Comparison of ENCODE assay signal across 21 cellular contexts in genomic region chr16:765488-765865, GRCh38. TPM values are rescaled to one million over a fixed set of nuclear protein-coding genes. Genes with fewer than 3 reads are reported as not detected.
A peak's percentile ranks its signal among the peaks of the same experiment; 100 is the strongest.
DNase-seq lines count a peak whose midpoint lies in the region; ATAC-seq, FAIRE-seq and TF ChIP-seq lines count a peak whose summit lies in the region.
"Had no signal": no experiment of that assay in that cellular context is flagged by ENCODE, and none has a peak within 500 bp of the region (broad histone marks: within the 10 kb centered on the region; RNA-seq: fewer than 3 reads in every experiment).

No MANE protein-coding gene starts in this region.

- no peaks in the 10 kb centered on the region for H3K9me3 ChIP-seq in K562 (replicated peaks; ENCODE audit: control insufficient read depth, insufficient read depth, low read depth, low read length)
- no peaks in the 10 kb centered on the region for H3K9me3 ChIP-seq in kidney (ENCODE audit: control insufficient read depth in 1 of 2, low read length in 2 of 2)
- H3K9me3 ChIP-seq in spleen, result no peaks in the 10 kb centered on the region
- H3K9me3 ChIP-seq: BE2C had no signal

- POLR2A ChIA-PET in K562 (lab: Yijun Ruan, JAX), result interaction anchor here (1.0 to 1.5 kb wide), 2 partner anchors 23 to 25 kb away, joined by 3 to 4 read pairs; partner anchors contain the start of gene CIAO3

- no peak for FAIRE-seq in K562 (lab: Jason Lieb, UNC)
- FAIRE-seq in kidney (lab: Jason Lieb, UNC), result no peak
- FAIRE-seq in GM19239 (lab: Jason Lieb, UNC), result no peak
- FAIRE-seq: A204.1, G401.6, GM12891, H54, HTR-8/SVneo had no signal

- H3K4me3 ChIP-seq in K562 (no peak overlapping the region), kidney (ENCODE audit: low read length in 2 of 2) (no peak overlapping the region), spleen (no peak overlapping the region)
- H3K4me3 ChIP-seq: GM23248 had no signal

- CTCF ChIA-PET in K562 (lab: Yijun Ruan, JAX; ENCODE audit: low intra/inter-chr PET ratio), result no interaction called here

- H3K4me1 ChIP-seq in K562 (replicated peaks in 1 of 2; ENCODE audit: control insufficient read depth in 2 of 2, insufficient read depth in 2 of 2, low read length in 2 of 2) (peaks cover 0 to 84% of the 10 kb centered on the region in 2 experiments; a peak in 2 of 5 replicates), kidney (ENCODE audit: control insufficient read depth in 1 of 2, insufficient read depth in 1 of 2, low read depth in 1 of 2, low read length in 2 of 2) (no peaks in the 10 kb centered on the region), spleen (no peaks in the 10 kb centered on the region)
- H3K4me1 ChIP-seq: BE2C had no signal

- peaks cover 0 to 6% of the 10 kb centered on the region in 2 experiments; a peak in 1 of 5 replicates for H3K27me3 ChIP-seq in K562 (ENCODE audit: control insufficient read depth in 2 of 2, insufficient read depth in 2 of 2, low read length in 2 of 2)
- peaks cover 0 to 85% (median 18%) of the 10 kb centered on the region in 7 donors for H3K27me3 ChIP-seq in spleen (replicated peaks in 1 of 7)
- H3K27me3 ChIP-seq: BE2C had no signal

- ATAC-seq in K562, result no peak

- no peak for TF ChIP-seq RAD21 in K562 (CRISPR knock-in tag; conservative IDR thresholded peaks at IDR 0.05 in 1 of 2, IDR thresholded peaks at IDR 0.05 in 1 of 2)

- no peaks in the 10 kb centered on the region for H3K79me2 ChIP-seq in K562 (ENCODE audit: control insufficient read depth, insufficient read depth, low read length)

- H3K4me2 ChIP-seq in K562 (ENCODE audit: insufficient read depth, low read length), result no peak overlapping the region

- in situ Hi-C loops in K562 (cut with MboI), result no loop called here

- H4K20me1 ChIP-seq in K562 (replicated peaks; ENCODE audit: control insufficient read depth, insufficient read depth, low read length), result 0 out of 2 replicates have a peak, but pooled peaks cover 3% of the 10 kb centered on the region

- 66% methylated on average over 23 of the region's 29 CpGs for WGBS in K562 (ENCODE audit: insufficient coverage, low coverage, missing lambda C conversion rate)
- WGBS in spleen, 5 donors, result 90 to 98% (median 91%) methylated on average over 20 to 29 of the region's 29 CpGs

- H3K36me3 ChIP-seq in K562 (ENCODE audit: control insufficient read depth, insufficient read depth, low read length) (no peaks in the 10 kb centered on the region), kidney (ENCODE audit: control insufficient read depth in 1 of 2, insufficient read depth in 2 of 2, low read length in 2 of 2) (no peaks in the 10 kb centered on the region), spleen (no peaks in the 10 kb centered on the region)
- H3K36me3 ChIP-seq: BE2C had no signal

- no peak for TF ChIP-seq POLR2A in K562 (conservative IDR thresholded peaks at IDR 0.05)
- no peak for TF ChIP-seq POLR2A in spleen (IDR thresholded peaks at IDR 0.05)

- H3K9ac ChIP-seq in K562 (ENCODE audit: insufficient read depth in 1 of 2, low read depth in 2 of 2, low read length in 2 of 2) (no peak overlapping the region), kidney (ENCODE audit: low read length in 2 of 2) (no peak overlapping the region)
- H3K9ac ChIP-seq: GM23248 had no signal

- intact Hi-C loops in K562 (cut with micrococcal nuclease) (no loop called here), kidney (cut with DNase I) (no loop called here), spleen (cut with DNase I; ENCODE audit: low total_unique reads) (no loop called here)

- H3K9me1 ChIP-seq in K562 (ENCODE audit: control insufficient read depth, insufficient read depth, low read length), result no peaks in the 10 kb centered on the region

- TF ChIP-seq CTCF in K562 (IDR thresholded peaks at IDR 0.05 in 2 of 3, conservative IDR thresholded peaks at IDR 0.05 in 1 of 3; ENCODE audit: insufficient read depth in 2 of 3, low read depth in 1 of 3, low read length in 3 of 3), result no peak
- no peak for TF ChIP-seq CTCF in kidney (IDR thresholded peaks at IDR 0.05; ENCODE audit: borderline replicate concordance, extremely low read depth, insufficient read depth)
- no peak for TF ChIP-seq CTCF in spleen (IDR thresholded peaks at IDR 0.05 in 8 of 11, conservative IDR thresholded peaks at IDR 0.05 in 3 of 11)

- no TSS peak for BruUV-seq in K562 (replicated peaks; lab: Mats Ljungman, UMichigan)

- DNase-seq in K562 (ENCODE audit: extremely low read depth in 1 of 4, low spot score in 3 of 4) (no peak), kidney (peak; percentile 70), spleen (peak; percentile 73), HuH-7.5 (ENCODE audit: low spot score) (no peak), GM19239 (ENCODE audit: insufficient read length, low spot score) (no peak)
- DNase-seq in activated naive CD4-positive, alpha-beta T cell (lab: John Stamatoyannopoulos, UW), result no peak
- DNase-seq: ACHN; C1 segment of cervical spinal cord; CD4-positive, CD25-positive, alpha-beta regulatory T cell; CD8-positive, alpha-beta memory T cell; COR-L47; DMS 273 treated with DMSO at 0.1 percent for 48 hours; HCEC 1CT; HFFc6 had no signal

- H3K27ac ChIP-seq in K562 (ENCODE audit: extremely low read depth, low read depth, low read length), result no peak overlapping the region
- no peak overlapping the region for H3K27ac ChIP-seq in kidney (ENCODE audit: low read depth in 2 of 2, low read length in 2 of 2)
- H3K27ac ChIP-seq in spleen, result no peak overlapping the region
- H3K27ac ChIP-seq: GM23248 had no signal

- H2AFZ ChIP-seq in K562 (ENCODE audit: low read depth, low read length), result no peak overlapping the region
- H2AFZ ChIP-seq: GM23248 had no signal

- no peak for TF ChIP-seq EP300 in K562 (IDR thresholded peaks at IDR 0.05; ENCODE audit: low read length)

RNA-seq across cellular contexts. Expression of gene MSLN, which starts 4.9 kb away (rescaled TPM):
- not detected in 2 replicates for total RNA-seq in K562 (2011; cell fraction: chromatin; rRNA removed; ENCODE audit: low replicate concordance)
- not detected in 2 replicates for total RNA-seq in K562 (2011; cell fraction: nucleolus; rRNA removed)
- total RNA-seq in K562 (2011; cell fraction: nucleoplasm; rRNA removed), result not detected in 2 replicates
- total RNA-seq in K562 (2014; rRNA removed), result not detected in 2 replicates
- total RNA-seq in K562 (2014; rRNA removed; fragmentation: Illumina TruSeq; extraction: Trizol), result not detected in 2 replicates
- total RNA-seq in K562 (2015; rRNA removed; fragmentation: Illumina TruSeq; extraction: Trizol), result not detected in 2 replicates
- 0.22 TPM in 1 of 2 replicates, not detected in the other for total RNA-seq in K562 (2021)
- not detected in 2 replicates for polyA plus RNA-seq in K562 (2011; rRNA removed)
- polyA plus RNA-seq in K562 (2011; cell fraction: cytosol; rRNA removed), result not detected in 2 replicates
- not detected in 2 replicates for polyA plus RNA-seq in K562 (2011; cell fraction: nucleus; rRNA removed)
- not detected in 2 replicates for polyA plus RNA-seq in K562 (2012)
- polyA plus RNA-seq in K562 (2014; fragmentation: Illumina TruSeq; extraction: Trizol), result not detected in 2 replicates
- polyA plus RNA-seq in K562 (2014; fragmentation: Nextera tagmentation; extraction: Ambion mirVana), result not detected
- polyA plus RNA-seq in K562 (2014; rRNA removed), result not detected in 2 replicates
- not detected in 2 replicates for polyA minus RNA-seq in K562 (2011; rRNA and poly(A)+ RNA removed)
- polyA minus RNA-seq in K562 (2011; cell fraction: cytosol; rRNA and poly(A)+ RNA removed), result 0.86 and 3.8 TPM in 2 replicates
- polyA minus RNA-seq in K562 (2011; cell fraction: nucleus; rRNA and poly(A)+ RNA removed), result 0.22 and 0.40 TPM in 2 replicates
- total RNA-seq in kidney, result 19.4 TPM
- 3.7 TPM for polyA plus RNA-seq in kidney (ENCODE audit: insufficient read depth, low read depth, low replicate concordance)
- total RNA-seq in spleen, result under 1 TPM in 3 of 7 donors, not detected in 4; 0.32 to 0.70 (median 0.51) TPM
- polyA plus RNA-seq in spleen, result 1 to 10 TPM in 1 of 3 donors, under 1 TPM in 2; 0.22 to 1.1 (median 0.26) TPM
- total RNA-seq: CD4-positive, CD25-positive, alpha-beta regulatory T cell; CD8-positive, alpha-beta memory T cell; GM23248 had no signal
- polyA plus RNA-seq: CD4-positive, CD25-positive, alpha-beta regulatory T cell; CD8-positive, alpha-beta memory T cell; GM23248 had no signal

RNA-seq across cellular contexts. Expression of gene RPUSD1, which starts 22.7 kb away (rescaled TPM):
- 10.9 and 59.9 TPM in 2 replicates for total RNA-seq in K562 (2011; cell fraction: chromatin; rRNA removed; ENCODE audit: low replicate concordance)
- total RNA-seq in K562 (2011; cell fraction: nucleolus; rRNA removed), result 59.0 and 69.6 TPM in 2 replicates
- 21.1 and 25.7 TPM in 2 replicates for total RNA-seq in K562 (2011; cell fraction: nucleoplasm; rRNA removed)
- total RNA-seq in K562 (2014; rRNA removed) (50.7 and 67.3 TPM in 2 replicates), K562 (2014; rRNA removed; fragmentation: Illumina TruSeq; extraction: Trizol) (1.7 and 3.3 TPM in 2 replicates), K562 (2015; rRNA removed; fragmentation: Illumina TruSeq; extraction: Trizol) (22.7 and 27.2 TPM in 2 replicates), K562 (2021) (55.2 and 55.9 TPM in 2 replicates), kidney (16.9 TPM), spleen (10 to 100 TPM; 18.8 to 28.7 (median 22.0) TPM)
- polyA plus RNA-seq in K562 (2011; rRNA removed) (12.0 and 17.7 TPM in 2 replicates), K562 (2014; fragmentation: Illumina TruSeq; extraction: Trizol) (7.0 and 30.1 TPM in 2 replicates), K562 (2014; fragmentation: Nextera tagmentation; extraction: Ambion mirVana) (under 1 TPM; 0.45 to 0.98 TPM), K562 (2014; rRNA removed) (56.6 and 66.9 TPM in 2 replicates), kidney (ENCODE audit: insufficient read depth, low read depth, low replicate concordance) (15.1 TPM), spleen (10 to 100 TPM; 17.9 to 34.2 (median 19.9) TPM)
- polyA plus RNA-seq in K562 (2011; cell fraction: cytosol; rRNA removed), result 26.1 and 86.4 TPM in 2 replicates
- 56.1 and 93.4 TPM in 2 replicates for polyA plus RNA-seq in K562 (2011; cell fraction: nucleus; rRNA removed)
- 24.6 and 30.5 TPM in 2 replicates for polyA plus RNA-seq in K562 (2012)
- 3.8 and 4.8 TPM in 2 replicates for polyA minus RNA-seq in K562 (2011; rRNA and poly(A)+ RNA removed)
- polyA minus RNA-seq in K562 (2011; cell fraction: cytosol; rRNA and poly(A)+ RNA removed), result 18.6 and 19.8 TPM in 2 replicates
- polyA minus RNA-seq in K562 (2011; cell fraction: nucleus; rRNA and poly(A)+ RNA removed), result 30.8 and 34.1 TPM in 2 replicates

RNA-seq across cellular contexts. Expression of gene CHTF18, which starts 22.9 kb away (rescaled TPM):
- 53.1 and 261 TPM in 2 replicates for total RNA-seq in K562 (2011; cell fraction: chromatin; rRNA removed; ENCODE audit: low replicate concordance)
- total RNA-seq in K562 (2011; cell fraction: nucleolus; rRNA removed), result 207 and 214 TPM in 2 replicates
- total RNA-seq in K562 (2011; cell fraction: nucleoplasm; rRNA removed), result 88.6 and 90.7 TPM in 2 replicates
- total RNA-seq in K562 (2014; rRNA removed), result 57.2 and 70.7 TPM in 2 replicates
- 2.7 and 4.4 TPM in 2 replicates for total RNA-seq in K562 (2014; rRNA removed; fragmentation: Illumina TruSeq; extraction: Trizol)
- total RNA-seq in K562 (2015; rRNA removed; fragmentation: Illumina TruSeq; extraction: Trizol), result 21.1 and 22.1 TPM in 2 replicates
- total RNA-seq in K562 (2021), result 121 and 123 TPM in 2 replicates
- 17.0 and 32.6 TPM in 2 replicates for polyA plus RNA-seq in K562 (2011; rRNA removed)
- 23.3 and 65.2 TPM in 2 replicates for polyA plus RNA-seq in K562 (2011; cell fraction: cytosol; rRNA removed)
- polyA plus RNA-seq in K562 (2011; cell fraction: nucleus; rRNA removed), result 379 and 556 TPM in 2 replicates
- polyA plus RNA-seq in K562 (2012), result 65.7 and 81.8 TPM in 2 replicates
- polyA plus RNA-seq in K562 (2014; fragmentation: Illumina TruSeq; extraction: Trizol), result 5.1 and 23.0 TPM in 2 replicates
- 1 to 10 TPM; 2.5 to 2.7 TPM for polyA plus RNA-seq in K562 (2014; fragmentation: Nextera tagmentation; extraction: Ambion mirVana)
- polyA plus RNA-seq in K562 (2014; rRNA removed), result 91.5 and 93.4 TPM in 2 replicates
- polyA minus RNA-seq in K562 (2011; rRNA and poly(A)+ RNA removed), result 2.7 and 4.0 TPM in 2 replicates
- polyA minus RNA-seq in K562 (2011; cell fraction: cytosol; rRNA and poly(A)+ RNA removed), result 8.6 and 13.5 TPM in 2 replicates
- 59.3 and 59.4 TPM in 2 replicates for polyA minus RNA-seq in K562 (2011; cell fraction: nucleus; rRNA and poly(A)+ RNA removed)
- 16.0 TPM for total RNA-seq in kidney
- polyA plus RNA-seq in kidney (ENCODE audit: insufficient read depth, low read depth, low replicate concordance), result 4.2 TPM
- total RNA-seq in spleen, result 10 to 100 TPM in 6 of 7 donors, 1 to 10 TPM in 1; 8.9 to 30.2 (median 18.5) TPM
- polyA plus RNA-seq in spleen, result 10 to 100 TPM; 23.6 to 55.0 (median 32.3) TPM

RNA-seq across cellular contexts. Expression of gene CIAO3, which starts 24.7 kb away (rescaled TPM):
- 110 and 324 TPM in 2 replicates for total RNA-seq in K562 (2011; cell fraction: chromatin; rRNA removed; ENCODE audit: low replicate concordance)
- 238 and 279 TPM in 2 replicates for total RNA-seq in K562 (2011; cell fraction: nucleolus; rRNA removed)
- total RNA-seq in K562 (2011; cell fraction: nucleoplasm; rRNA removed), result 145 and 170 TPM in 2 replicates
- total RNA-seq in K562 (2014; rRNA removed) (35.6 and 48.2 TPM in 2 replicates), K562 (2014; rRNA removed; fragmentation: Illumina TruSeq; extraction: Trizol) (7.3 and 7.9 TPM in 2 replicates), K562 (2015; rRNA removed; fragmentation: Illumina TruSeq; extraction: Trizol) (18.6 and 20.5 TPM in 2 replicates), K562 (2021) (30.7 and 30.9 TPM in 2 replicates), kidney (36.8 TPM), spleen (10 to 100 TPM; 24.9 to 60.2 (median 39.5) TPM)
- polyA plus RNA-seq in K562 (2011; rRNA removed) (18.5 and 30.5 TPM in 2 replicates), K562 (2014; fragmentation: Illumina TruSeq; extraction: Trizol) (17.1 and 18.7 TPM in 2 replicates), K562 (2014; fragmentation: Nextera tagmentation; extraction: Ambion mirVana) (1 to 10 TPM; 2.2 to 2.4 TPM), K562 (2014; rRNA removed) (31.0 and 38.2 TPM in 2 replicates), kidney (ENCODE audit: insufficient read depth, low read depth, low replicate concordance) (37.7 TPM), spleen (10 to 100 TPM; 34.1 to 80.4 (median 37.7) TPM)
- 24.1 and 25.8 TPM in 2 replicates for polyA plus RNA-seq in K562 (2011; cell fraction: cytosol; rRNA removed)
- 101 and 104 TPM in 2 replicates for polyA plus RNA-seq in K562 (2011; cell fraction: nucleus; rRNA removed)
- polyA plus RNA-seq in K562 (2012), result 22.4 and 34.2 TPM in 2 replicates
- polyA minus RNA-seq in K562 (2011; rRNA and poly(A)+ RNA removed), result 13.5 and 15.4 TPM in 2 replicates
- polyA minus RNA-seq in K562 (2011; cell fraction: cytosol; rRNA and poly(A)+ RNA removed), result 9.9 and 14.8 TPM in 2 replicates
- polyA minus RNA-seq in K562 (2011; cell fraction: nucleus; rRNA and poly(A)+ RNA removed), result 52.0 and 78.0 TPM in 2 replicates

RNA-seq across cellular contexts. Expression of gene GNG13, which starts 35.1 kb away (rescaled TPM):
- total RNA-seq in K562 (2011; cell fraction: chromatin; rRNA removed; ENCODE audit: low replicate concordance), result not detected in 2 replicates
- not detected in 2 replicates for total RNA-seq in K562 (2011; cell fraction: nucleolus; rRNA removed)
- not detected in 2 replicates for total RNA-seq in K562 (2011; cell fraction: nucleoplasm; rRNA removed)
- total RNA-seq in K562 (2014; rRNA removed) (not detected in 2 replicates), K562 (2014; rRNA removed; fragmentation: Illumina TruSeq; extraction: Trizol) (not detected in 2 replicates), K562 (2015; rRNA removed; fragmentation: Illumina TruSeq; extraction: Trizol) (not detected in 2 replicates), K562 (2021) (not detected in 2 replicates), kidney (not detected), spleen (not detected)
- polyA plus RNA-seq in K562 (2011; rRNA removed) (not detected in 2 replicates), K562 (2014; fragmentation: Illumina TruSeq; extraction: Trizol) (not detected in 2 replicates), K562 (2014; fragmentation: Nextera tagmentation; extraction: Ambion mirVana) (not detected), K562 (2014; rRNA removed) (not detected in 2 replicates), kidney (ENCODE audit: insufficient read depth, low read depth, low replicate concordance) (not detected), spleen (not detected)
- polyA plus RNA-seq in K562 (2011; cell fraction: cytosol; rRNA removed), result not detected in 2 replicates
- polyA plus RNA-seq in K562 (2011; cell fraction: nucleus; rRNA removed), result not detected in 2 replicates
- 1.00 and 1.4 TPM in 2 replicates for polyA plus RNA-seq in K562 (2012)
- not detected in 2 replicates for polyA minus RNA-seq in K562 (2011; rRNA and poly(A)+ RNA removed)
- polyA minus RNA-seq in K562 (2011; cell fraction: cytosol; rRNA and poly(A)+ RNA removed), result not detected in 2 replicates
- polyA minus RNA-seq in K562 (2011; cell fraction: nucleus; rRNA and poly(A)+ RNA removed), result not detected in 2 replicates
- total RNA-seq: CD4-positive, CD25-positive, alpha-beta regulatory T cell; CD8-positive, alpha-beta memory T cell; GM23248; HFFc6 had no signal
- polyA plus RNA-seq: CD4-positive, CD25-positive, alpha-beta regulatory T cell; CD8-positive, alpha-beta memory T cell; GM23248 had no signal

Comparison
In these comparisons a context has a peak if more than half of its experiments do, and no peak if none do; other contexts are left out.
1. DNase-seq: peak in kidney (single experiment) and spleen (single experiment); none in K562 (0 of 4), HuH-7.5 (single experiment), GM19239 (single experiment) and activated naive CD4-positive, alpha-beta T cell (0 of 4).
2. RNA of gene MSLN, which starts 4.9 kb away (total RNA-seq): 19.4 TPM in kidney (single experiment); 0.32 to 0.70 TPM in spleen and 0.22 TPM in K562; every median in the first group is over 10 times any median in the second.